In genomic region chr2:100109986-100110980, GRCh38 we compare ENCODE assay signal across 18 cellular contexts.
DNase-seq lines count a peak whose midpoint lies in the region; ATAC-seq and TF ChIP-seq lines count a peak whose summit lies in the region.
"Had no signal": no experiment of that assay in that cellular context is flagged by ENCODE, and none has a peak within 500 bp of the region (broad histone marks: within the 10 kb centered on the region; RNA-seq: fewer than 3 reads in every experiment).

No MANE protein-coding gene starts in this region.

- no peak overlapping the region for H3K4me3 Mint-ChIP-seq in stimulated activated effector memory CD8-positive, alpha-beta T cell treated with anti-CD3 and anti-CD28 coated beads, Interleukin-12 subunit alpha, Interleukin-12 subunit beta, amount 100 ng/mL, for 72 hours
- H3K4me3 Mint-ChIP-seq: activated CD8-positive, alpha-beta memory T cell treated with anti-CD3 and anti-CD28 coated beads, Interleukin-2, amount 10 ng/mL, durations not matched to agents 7 days and 5 days; activated naive CD4-positive, alpha-beta T cell treated with anti-CD3 and anti-CD28 coated beads, Interleukin-2, amount 50 U/mL, for 24 hours; central memory CD8-positive, alpha-beta T cell had no signal

- no peak for TF ChIP-seq CTCF in GM06990 (IDR thresholded peaks at IDR 0.05; ENCODE audit: insufficient read depth, low read length, poor library complexity, severe bottlenecking)

- H3K36me3 ChIP-seq in GM06990 (ENCODE audit: control insufficient read depth, insufficient read depth, low read length): no peaks in the 10 kb centered on the region
- H3K36me3 ChIP-seq: prostate gland, suprapubic skin had no signal

- H3K27me3 ChIP-seq in GM06990 (replicated peaks; ENCODE audit: control insufficient read depth, insufficient read depth, low read length): peaks cover 1% of the 10 kb centered on the region

- H3K4me1 Mint-ChIP-seq in stimulated activated effector memory CD8-positive, alpha-beta T cell treated with anti-CD3 and anti-CD28 coated beads, Interleukin-12 subunit alpha, Interleukin-12 subunit beta, amount 100 ng/mL, for 72 hours: peaks cover 12% of the 10 kb centered on the region
- H3K4me1 Mint-ChIP-seq: central memory CD8-positive, alpha-beta T cell had no signal

- DNase-seq in GM06990 (ENCODE audit: extremely low read depth, insufficient read length) (peak; percentile 38), MV-4-11 (lab: John Stamatoyannopoulos, UW) (peak; percentile 69), germinal center (ENCODE audit: low spot score) (peak; percentile 63), GDM1 (lab: John Stamatoyannopoulos, UW) (no peak), NCI-H1092 treated with DMSO at 0.1 percent for 48 hours (lab: John Stamatoyannopoulos, UW) (no peak)
- DNase-seq in stimulated activated effector memory CD8-positive, alpha-beta T cell treated with anti-CD3 and anti-CD28 coated beads, Interleukin-12 subunit alpha, Interleukin-12 subunit beta, amount 100 ng/mL, for 72 hours (ENCODE audit: low spot score in 2 of 2): no peak
- no peak for DNase-seq in activated CD8-positive, alpha-beta memory T cell treated with anti-CD3 and anti-CD28 coated beads, Interleukin-2, amount 50 U/mL, for 48 hours
- DNase-seq: activated CD4-positive, alpha-beta T cell treated with anti-CD3 and anti-CD28 coated beads for 48 hours; activated CD8-positive, alpha-beta memory T cell treated with anti-CD3 and anti-CD28 coated beads, Interleukin-2, amount 10 ng/mL, durations not matched to agents 7 days and 5 days; DND-41; left colon; NCI-H1436 treated with DMSO at 0.1 percent for 48 hours; NCI-H526 had no signal

- no peaks in the 10 kb centered on the region for H3K36me3 Mint-ChIP-seq in stimulated activated effector memory CD8-positive, alpha-beta T cell treated with anti-CD3 and anti-CD28 coated beads, Interleukin-12 subunit alpha, Interleukin-12 subunit beta, amount 100 ng/mL, for 72 hours
- H3K36me3 Mint-ChIP-seq: activated CD8-positive, alpha-beta memory T cell treated with anti-CD3 and anti-CD28 coated beads, Interleukin-2, amount 10 ng/mL, durations not matched to agents 7 days and 5 days had no signal

- ATAC-seq in stimulated activated effector memory CD8-positive, alpha-beta T cell treated with anti-CD3 and anti-CD28 coated beads, Interleukin-12 subunit alpha, Interleukin-12 subunit beta, amount 100 ng/mL, for 72 hours: peak; percentile 28
- ATAC-seq: activated CD8-positive, alpha-beta memory T cell treated with anti-CD3 and anti-CD28 coated beads, Interleukin-2, amount 10 ng/mL, durations not matched to agents 7 days and 5 days; left colon; Right ventricle myocardium inferior had no signal

- H3K4me3 ChIP-seq in GM06990 (replicated peaks; ENCODE audit: low read depth, low read length): no peak overlapping the region
- H3K4me3 ChIP-seq: prostate gland, suprapubic skin had no signal

- no peak overlapping the region for H3K27ac Mint-ChIP-seq in stimulated activated effector memory CD8-positive, alpha-beta T cell treated with anti-CD3 and anti-CD28 coated beads, Interleukin-12 subunit alpha, Interleukin-12 subunit beta, amount 100 ng/mL, for 72 hours
- H3K27ac Mint-ChIP-seq: activated CD8-positive, alpha-beta memory T cell treated with anti-CD3 and anti-CD28 coated beads, Interleukin-2, amount 10 ng/mL, durations not matched to agents 7 days and 5 days; activated naive CD4-positive, alpha-beta T cell treated with anti-CD3 and anti-CD28 coated beads, Interleukin-2, amount 50 U/mL, for 24 hours had no signal

- H3K9me3 Mint-ChIP-seq in stimulated activated effector memory CD8-positive, alpha-beta T cell treated with anti-CD3 and anti-CD28 coated beads, Interleukin-12 subunit alpha, Interleukin-12 subunit beta, amount 100 ng/mL, for 72 hours: no peaks in the 10 kb centered on the region
- H3K9me3 Mint-ChIP-seq: activated naive CD4-positive, alpha-beta T cell treated with anti-CD3 and anti-CD28 coated beads, Interleukin-2, amount 50 U/mL, for 24 hours; central memory CD8-positive, alpha-beta T cell had no signal

Comparison
In these comparisons a context has a peak if more than half of its experiments do, and no peak if none do; other contexts are left out.
1. DNase-seq: peak in GM06990 (single experiment), MV-4-11 (single experiment) and germinal center (single experiment); none in stimulated activated effector memory CD8-positive, alpha-beta T cell treated with anti-CD3 and anti-CD28 coated beads, Interleukin-12 subunit alpha, Interleukin-12 subunit beta, amount 100 ng/mL, for 72 hours (0 of 2), GDM1 (single experiment), NCI-H1092 treated with DMSO at 0.1 percent for 48 hours (single experiment) and activated CD8-positive, alpha-beta memory T cell treated with anti-CD3 and anti-CD28 coated beads, Interleukin-2, amount 50 U/mL, for 48 hours (single experiment).